ENCODE assay signal across 1 cellular context in the genomic region with DNA sequence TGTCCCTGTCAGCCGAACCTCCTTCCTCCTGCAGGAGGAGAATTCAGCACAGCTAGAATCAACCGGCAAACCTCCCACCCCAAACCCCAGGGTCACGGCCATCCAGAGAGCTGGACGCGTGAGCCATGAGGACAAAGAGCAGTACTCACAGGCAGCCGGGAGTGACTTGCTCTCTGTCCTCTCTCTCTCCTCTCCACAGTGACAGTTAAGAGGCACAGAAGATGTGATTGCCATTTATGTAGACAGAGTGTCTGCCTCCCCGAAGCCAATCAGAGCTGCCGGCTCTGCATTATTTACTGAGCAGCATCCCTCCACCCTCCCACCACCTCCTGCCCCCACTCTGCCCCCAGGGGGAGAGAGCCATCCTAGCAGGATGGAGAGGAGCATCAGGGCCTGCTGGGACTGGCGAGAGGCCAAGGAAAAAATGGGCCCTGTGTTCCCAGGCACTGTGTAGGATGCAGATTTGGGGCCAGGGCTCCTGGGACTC.
TF ChIP-seq lines count a peak whose summit lies in the region.

No MANE protein-coding gene starts in this region.

TF ChIP-seq in HepG2, 621 proteins besides CTCF, POLR2A, EP300 and RAD21 (continued from another document):
- no peak for TF ChIP-seq GPBP1L1 (CRISPR knock-in tag; IDR thresholded peaks at IDR 0.05)
- TF ChIP-seq MAX (IDR thresholded peaks at IDR 0.05): peak; percentile 75
- no peak for TF ChIP-seq BRF2 (CRISPR knock-in tag; IDR thresholded peaks at IDR 0.05)
- peak; percentile 94 for TF ChIP-seq HNF4A (CRISPR knock-in tag; IDR thresholded peaks at IDR 0.05)
- no peak for TF ChIP-seq JARID2 (CRISPR knock-in tag; IDR thresholded peaks at IDR 0.05; ENCODE audit: insufficient replicate concordance)
- no peak for TF ChIP-seq ISX (CRISPR knock-in tag; conservative IDR thresholded peaks at IDR 0.05)
- TF ChIP-seq, protein P1, sequence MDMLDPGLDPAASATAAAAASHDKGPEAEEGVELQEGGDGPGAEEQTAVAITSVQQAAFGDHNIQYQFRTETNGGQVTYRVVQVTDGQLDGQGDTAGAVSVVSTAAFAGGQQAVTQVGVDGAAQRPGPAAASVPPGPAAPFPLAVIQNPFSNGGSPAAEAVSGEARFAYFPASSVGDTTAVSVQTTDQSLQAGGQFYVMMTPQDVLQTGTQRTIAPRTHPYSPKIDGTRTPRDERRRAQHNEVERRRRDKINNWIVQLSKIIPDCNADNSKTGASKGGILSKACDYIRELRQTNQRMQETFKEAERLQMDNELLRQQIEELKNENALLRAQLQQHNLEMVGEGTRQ (IDR thresholded peaks at IDR 0.05; ENCODE audit: low read depth, low read length): no peak
- TF ChIP-seq, protein P1 (CRISPR knock-in tag; IDR thresholded peaks at IDR 0.05; ENCODE audit: borderline replicate concordance): no peak
- TF ChIP-seq ZNF543 (CRISPR knock-in tag; IDR thresholded peaks at IDR 0.05): no peak
- TF ChIP-seq ZBTB26 (CRISPR knock-in tag; IDR thresholded peaks at IDR 0.05; ENCODE audit: borderline replicate concordance): peak; percentile 82; the same call in 1 of the 2 replicates
- TF ChIP-seq ZFP91 (CRISPR knock-in tag; IDR thresholded peaks at IDR 0.05; ENCODE audit: borderline replicate concordance): peak; percentile 26; the same call in 1 of the 2 replicates
- TF ChIP-seq ZNF557 (CRISPR knock-in tag; IDR thresholded peaks at IDR 0.05): no peak
- no peak for TF ChIP-seq PLRG1 (conservative IDR thresholded peaks at IDR 0.05)
- TF ChIP-seq PHF5A (CRISPR knock-in tag; IDR thresholded peaks at IDR 0.05; ENCODE audit: low read depth, unreplicated experiment): no peak
- TF ChIP-seq NONO (IDR thresholded peaks at IDR 0.05): no peak
- TF ChIP-seq NONO (CRISPR knock-in tag; conservative IDR thresholded peaks at IDR 0.05): peak; percentile 79
- no peak for TF ChIP-seq ZNF510 (CRISPR knock-in tag; IDR thresholded peaks at IDR 0.05; ENCODE audit: low read depth)
- TF ChIP-seq CCDC6 (CRISPR knock-in tag; IDR thresholded peaks at IDR 0.05): no peak; the same call in 1 of the 2 replicates
- TF ChIP-seq SMAD1 (CRISPR knock-in tag; IDR thresholded peaks at IDR 0.05; ENCODE audit: borderline replicate concordance, low read depth): no peak
- no peak for TF ChIP-seq ZNF674 (CRISPR knock-in tag; IDR thresholded peaks at IDR 0.05; ENCODE audit: low read depth)
- no peak; the same call in 1 of the 2 replicates for TF ChIP-seq LCORL (IDR thresholded peaks at IDR 0.05)
- peak; percentile 90 for TF ChIP-seq LCORL (CRISPR knock-in tag; IDR thresholded peaks at IDR 0.05)
- TF ChIP-seq, protein P2, sequence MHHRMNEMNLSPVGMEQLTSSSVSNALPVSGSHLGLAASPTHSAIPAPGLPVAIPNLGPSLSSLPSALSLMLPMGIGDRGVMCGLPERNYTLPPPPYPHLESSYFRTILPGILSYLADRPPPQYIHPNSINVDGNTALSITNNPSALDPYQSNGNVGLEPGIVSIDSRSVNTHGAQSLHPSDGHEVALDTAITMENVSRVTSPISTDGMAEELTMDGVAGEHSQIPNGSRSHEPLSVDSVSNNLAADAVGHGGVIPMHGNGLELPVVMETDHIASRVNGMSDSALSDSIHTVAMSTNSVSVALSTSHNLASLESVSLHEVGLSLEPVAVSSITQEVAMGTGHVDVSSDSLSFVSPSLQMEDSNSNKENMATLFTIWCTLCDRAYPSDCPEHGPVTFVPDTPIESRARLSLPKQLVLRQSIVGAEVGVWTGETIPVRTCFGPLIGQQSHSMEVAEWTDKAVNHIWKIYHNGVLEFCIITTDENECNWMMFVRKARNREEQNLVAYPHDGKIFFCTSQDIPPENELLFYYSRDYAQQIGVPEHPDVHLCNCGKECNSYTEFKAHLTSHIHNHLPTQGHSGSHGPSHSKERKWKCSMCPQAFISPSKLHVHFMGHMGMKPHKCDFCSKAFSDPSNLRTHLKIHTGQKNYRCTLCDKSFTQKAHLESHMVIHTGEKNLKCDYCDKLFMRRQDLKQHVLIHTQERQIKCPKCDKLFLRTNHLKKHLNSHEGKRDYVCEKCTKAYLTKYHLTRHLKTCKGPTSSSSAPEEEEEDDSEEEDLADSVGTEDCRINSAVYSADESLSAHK (CRISPR knock-in tag; IDR thresholded peaks at IDR 0.05; ENCODE audit: borderline replicate concordance): no peak
- no peak for TF ChIP-seq YEATS2 (CRISPR knock-in tag; IDR thresholded peaks at IDR 0.05; ENCODE audit: borderline replicate concordance)
- no peak for TF ChIP-seq IRX3 (CRISPR knock-in tag; IDR thresholded peaks at IDR 0.05; ENCODE audit: borderline replicate concordance, low read depth)
